In the genomic region with DNA sequence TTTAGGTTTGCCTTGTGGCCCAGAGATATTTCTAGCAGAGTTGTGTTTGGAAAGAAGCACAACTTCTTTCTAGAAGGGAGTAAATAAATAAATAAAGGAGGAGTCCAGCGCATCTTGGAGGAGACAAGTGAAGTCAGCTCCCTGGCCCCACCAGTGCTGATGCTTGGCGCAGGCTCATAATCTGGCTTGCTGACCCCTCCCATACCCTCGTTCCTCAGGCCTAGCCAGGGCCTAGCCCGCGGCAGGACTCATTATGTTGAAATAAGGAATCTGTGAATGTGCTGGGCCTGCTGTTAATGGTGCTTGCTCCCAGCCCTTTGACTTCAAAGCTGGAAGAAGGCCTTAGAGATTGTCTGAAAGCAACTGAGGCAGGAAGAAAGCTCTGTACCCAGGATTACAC, we compare ENCODE assay signal across 10 cellular contexts. TPM values are rescaled to one million over a fixed set of nuclear protein-coding genes. Genes with fewer than 3 reads are reported as not detected.
A peak's percentile ranks its signal among the peaks of the same experiment; 100 is the strongest.
DNase-seq lines count a peak whose midpoint lies in the region; ATAC-seq and TF ChIP-seq lines count a peak whose summit lies in the region.
"Had no signal": no experiment of that assay in that cellular context is flagged by ENCODE, and none has a peak within 500 bp of the region (broad histone marks: within the 10 kb centered on the region; RNA-seq: fewer than 3 reads in every experiment).

No MANE protein-coding gene starts in this region.

- POLR2A ChIA-PET in Caco-2 (lab: Charles Lee) (no interaction called here), T-cell (lab: Charles Lee) (no interaction called here)

- H3K27me3 ChIP-seq in Caco-2 (replicated peaks; ENCODE audit: control insufficient read depth, insufficient read depth, low read length), result no peaks in the 10 kb centered on the region

- intact Hi-C loops in Caco-2 (cut with micrococcal nuclease; ENCODE audit: unreplicated experiment), result loop anchor here (5.0 kb wide), 1 partner anchor 73 kb away; no protein-coding TSS in a partner anchor

- H3K4me3 ChIP-seq in Caco-2 (ENCODE audit: low read depth, low read length), result no peak overlapping the region
- peak overlapping the region; percentile 46 for H3K4me3 ChIP-seq in fibroblast of the aortic adventitia (ENCODE audit: low read depth, low read length)

- TF ChIP-seq CTCF in Caco-2 (IDR thresholded peaks at IDR 0.05; ENCODE audit: insufficient read depth in 1 of 2, low read depth in 1 of 2, low read length in 1 of 2, severe bottlenecking in 1 of 2, unreplicated experiment in 1 of 2) (no peak), fibroblast of the aortic adventitia (IDR thresholded peaks at IDR 0.05; ENCODE audit: insufficient read depth, low read length) (no peak), progenitor cell of endocrine pancreas (IDR thresholded peaks at IDR 0.05; ENCODE audit: unreplicated experiment) (no peak)

- peaks cover 36% of the 10 kb centered on the region for H3K4me1 Mint-ChIP-seq in Caco-2 (ENCODE audit: low read depth, unreplicated experiment)
- peaks cover 66 to 70% (median 68%) of the 10 kb centered on the region in 3 donors for H3K4me1 Mint-ChIP-seq in T-cell
- H3K4me1 Mint-ChIP-seq in progenitor cell of endocrine pancreas (ENCODE audit: low read depth), result peaks cover 42% of the 10 kb centered on the region

- ATAC-seq in T-cell (replicated peaks in 1 of 4) (no peak), HG03460 (IDR thresholded peaks at IDR 0.05; ENCODE audit: unreplicated experiment) (no peak)

- peak overlapping the region; percentile 86 for H3K4me3 Mint-ChIP-seq in Caco-2 (ENCODE audit: unreplicated experiment)
- peak overlapping the region in 2 of 3 donors; percentile 82 to 92 for H3K4me3 Mint-ChIP-seq in T-cell
- H3K4me3 Mint-ChIP-seq in progenitor cell of endocrine pancreas (ENCODE audit: low read depth), result peak overlapping the region; percentile 80

- H3K27ac Mint-ChIP-seq in Caco-2 (ENCODE audit: unreplicated experiment), result peak overlapping the region; percentile 58
- H3K27ac Mint-ChIP-seq in T-cell, result peak overlapping the region; percentile 78 to 80
- H3K27ac Mint-ChIP-seq in progenitor cell of endocrine pancreas, result peak overlapping the region; percentile 91

- H3K9me3 ChIP-seq in Caco-2, result no peaks in the 10 kb centered on the region

- peaks cover 44% of the 10 kb centered on the region for H3K4me1 ChIP-seq in Caco-2

- H3K27me3 Mint-ChIP-seq in Caco-2 (ENCODE audit: insufficient read depth, unreplicated experiment) (no peaks in the 10 kb centered on the region), T-cell (no peaks in the 10 kb centered on the region), progenitor cell of endocrine pancreas (no peaks in the 10 kb centered on the region)

- CTCF ChIA-PET in Caco-2 (lab: Charles Lee) (interaction anchor here (1.5 kb wide), 1 partner anchor 71 kb away, joined by 3 read pairs; no protein-coding TSS in a partner anchor), T-cell (lab: Charles Lee) (no interaction called here)

- no peaks in the 10 kb centered on the region for H3K9me3 Mint-ChIP-seq in Caco-2 (ENCODE audit: unreplicated experiment)
- H3K9me3 Mint-ChIP-seq in T-cell, result no peaks in the 10 kb centered on the region
- H3K9me3 Mint-ChIP-seq in progenitor cell of endocrine pancreas (ENCODE audit: low read depth), result no peaks in the 10 kb centered on the region

- no TSS peak for BruUV-seq in Caco-2 (replicated peaks; lab: Mats Ljungman, UMichigan)

- H3K36me3 ChIP-seq in Caco-2 (ENCODE audit: control insufficient read depth, insufficient read depth, low read length), result no peaks in the 10 kb centered on the region

- H3K36me3 Mint-ChIP-seq in Caco-2 (ENCODE audit: insufficient read depth, unreplicated experiment) (peaks cover 15% of the 10 kb centered on the region), T-cell (no peaks in the 10 kb centered on the region), progenitor cell of endocrine pancreas (ENCODE audit: insufficient read depth) (peaks cover 3% of the 10 kb centered on the region)

- DNase-seq in Caco-2 (no peak), T-cell (no peak), fibroblast of the aortic adventitia (ENCODE audit: low read depth) (peak; percentile 59), progenitor cell of endocrine pancreas (ENCODE audit: low spot score, unreplicated experiment) (no peak), ureter (ENCODE audit: low spot score) (no peak), NCI-H2171 (lab: John Stamatoyannopoulos, UW) (no peak), putamen (ENCODE audit: low spot score) (no peak)
- DNase-seq: activated CD4-positive, CD25-positive, alpha-beta regulatory T cell; NCI-H1436 had no signal

RNA-seq across cellular contexts. Expression of a gene that starts 3.1 kb away (rescaled TPM):
- total RNA-seq in Caco-2 (2022) (16.5 and 21.4 TPM in 2 replicates), T-cell (10 to 100 TPM; 11.8 to 21.2 (median 17.7) TPM), fibroblast of the aortic adventitia (ENCODE audit: low replicate concordance) (3.0 and 8.7 TPM in 2 replicates), progenitor cell of endocrine pancreas (69.3 and 70.0 TPM in 2 replicates), ureter (31.4 TPM)
